Comparison of ENCODE assay signal across 11 cellular contexts in genomic region chr1:213370523-213370922, GRCh38.
"Had no signal": no experiment of that assay in that cellular context is flagged by ENCODE, and none has a peak within 500 bp of the region (broad histone marks: within the 10 kb centered on the region; RNA-seq: fewer than 3 reads in every experiment).

No MANE protein-coding gene starts in this region.

- H3K4me2 ChIP-seq: GM23338 had no signal

- FAIRE-seq: H1, H54 had no signal

- H2AFZ ChIP-seq: GM23248, GM23338 had no signal

- H3K9me3 ChIP-seq: HAP-1 had no signal

- ATAC-seq: GM23338, HCT116 had no signal

- H3K27ac ChIP-seq: GM23248 had no signal

- H3K9ac ChIP-seq: GM23248 had no signal

- H3K4me3 ChIP-seq: GM23248, GM23338, HAP-1 had no signal

- H3K4me1 ChIP-seq: HAP-1 had no signal

- DNase-seq: GM23248, GOT3, H7, H9, HCEC 1CT, HFFc6 had no signal

- H3K36me3 ChIP-seq: HAP-1 had no signal
